In genomic region chr18:73235491-73235890, GRCh38 we compare ENCODE assay signal across 8 cellular contexts.
DNase-seq lines count a peak whose midpoint lies in the region; ATAC-seq and TF ChIP-seq lines count a peak whose summit lies in the region.

No MANE protein-coding gene starts in this region.

- POLR2A ChIA-PET in OCI-LY7 (lab: Charles Lee): no interaction called here

- peak; percentile 62 for DNase-seq in RWPE2 (ENCODE audit: low spot score)
- DNase-seq in osteoblast (ENCODE audit: insufficient read length, low spot score, missing footprints): peak; percentile 48
- DNase-seq in NCI-H1417 treated with DMSO at 0.1 percent for 48 hours (lab: John Stamatoyannopoulos, UW): no peak
- DNase-seq in G401 (ENCODE audit: low spot score): no peak
- no peak for DNase-seq in OCI-LY7 (ENCODE audit: low spot score)
- no peak for DNase-seq in HuH-7.5 (ENCODE audit: low spot score)

- H3K4me1 ChIP-seq in RWPE2 (ENCODE audit: insufficient read depth, poor library complexity, severe bottlenecking): peaks cover 15% of the 10 kb centered on the region
- no peaks in the 10 kb centered on the region for H3K4me1 ChIP-seq in osteoblast (ENCODE audit: insufficient read depth, low read length)
- no peaks in the 10 kb centered on the region for H3K4me1 ChIP-seq in OCI-LY7 (ENCODE audit: insufficient read depth, low read length, poor library complexity, severe bottlenecking)

- H3K9me2 ChIP-seq in OCI-LY7 (ENCODE audit: insufficient read depth, low read length): no peaks in the 10 kb centered on the region

- H2AFZ ChIP-seq in osteoblast (ENCODE audit: low read length) (no peak overlapping the region), OCI-LY7 (ENCODE audit: low read length) (no peak overlapping the region)

- H3K4me3 ChIP-seq in RWPE2 (ENCODE audit: severe bottlenecking): no peak overlapping the region
- no peak overlapping the region for H3K4me3 ChIP-seq in osteoblast (ENCODE audit: insufficient read depth, low read length)
- H3K4me3 ChIP-seq in OCI-LY7 (ENCODE audit: low read depth, low read length, poor library complexity, severe bottlenecking): no peak overlapping the region

- TF ChIP-seq CTCF in RWPE2 (IDR thresholded peaks at IDR 0.05; ENCODE audit: poor library complexity, severe bottlenecking) (no peak), osteoblast (IDR thresholded peaks at IDR 0.05; ENCODE audit: extremely low read depth, low read depth, low read length) (no peak), OCI-LY7 (conservative IDR thresholded peaks at IDR 0.05; ENCODE audit: low read length) (no peak)

- H3K36me3 ChIP-seq in RWPE2 (ENCODE audit: low read depth): no peaks in the 10 kb centered on the region
- H3K36me3 ChIP-seq in osteoblast (ENCODE audit: insufficient read depth, low read length): no peaks in the 10 kb centered on the region
- no peaks in the 10 kb centered on the region for H3K36me3 ChIP-seq in OCI-LY7 (ENCODE audit: insufficient read depth, low read length)

- CTCF ChIA-PET in OCI-LY7 (lab: Charles Lee; ENCODE audit: unreplicated experiment): no interaction called here

- H3K79me2 ChIP-seq in osteoblast (ENCODE audit: insufficient read depth, low read length) (no peaks in the 10 kb centered on the region), OCI-LY7 (ENCODE audit: insufficient read depth, low read depth, low read length) (no peaks in the 10 kb centered on the region)

- H4K20me1 ChIP-seq in osteoblast (ENCODE audit: insufficient read depth, low read length) (no peaks in the 10 kb centered on the region), OCI-LY7 (ENCODE audit: insufficient read depth, low read length) (no peaks in the 10 kb centered on the region)

- in situ Hi-C loops in G401 (cut with HindIII; ENCODE audit: low sequenced_read_pairs): no loop called here

- H3K4me2 ChIP-seq in osteoblast (ENCODE audit: insufficient read depth, low read length) (no peak overlapping the region), OCI-LY7 (ENCODE audit: low read length) (no peak overlapping the region)

- peak; percentile 97 for ATAC-seq in GM18870 (IDR thresholded peaks at IDR 0.05; ENCODE audit: unreplicated experiment)
- peak; percentile 92 for ATAC-seq in HG02798 (IDR thresholded peaks at IDR 0.05; ENCODE audit: poor library complexity, unreplicated experiment)
- peak; percentile 99 for ATAC-seq in RWPE2 (ENCODE audit: low read depth)

- no peaks in the 10 kb centered on the region for H3K9me3 ChIP-seq in RWPE2 (ENCODE audit: severe bottlenecking)
- H3K9me3 ChIP-seq in osteoblast (ENCODE audit: low read depth, low read length): no peaks in the 10 kb centered on the region
- no peaks in the 10 kb centered on the region for H3K9me3 ChIP-seq in OCI-LY7 (ENCODE audit: low read length)

- BruUV-seq in OCI-LY7 (replicated peaks; lab: Mats Ljungman, UMichigan): no TSS peak

- H3K27ac ChIP-seq in RWPE2 (ENCODE audit: poor library complexity, severe bottlenecking) (peak overlapping the region; percentile 80), osteoblast (ENCODE audit: low read depth, low read length) (no peak overlapping the region), OCI-LY7 (ENCODE audit: low read depth, low read length, poor library complexity, severe bottlenecking) (no peak overlapping the region)

- H3K27me3 ChIP-seq in RWPE2 (ENCODE audit: insufficient read depth, poor library complexity, severe bottlenecking): no peaks in the 10 kb centered on the region
- H3K27me3 ChIP-seq in osteoblast (ENCODE audit: insufficient read depth, low read length): no peaks in the 10 kb centered on the region

- intact Hi-C loops in OCI-LY7 (cut with micrococcal nuclease; ENCODE audit: unreplicated experiment): no loop called here

Comparison
In these comparisons a context has a peak if more than half of its experiments do, and no peak if none do; other contexts are left out.
1. DNase-seq: peak in RWPE2 (single experiment) and osteoblast (single experiment); none in NCI-H1417 treated with DMSO at 0.1 percent for 48 hours (single experiment), G401 (single experiment), OCI-LY7 (single experiment) and HuH-7.5 (single experiment).
2. Peak in every context shown above with its lines, with median percentiles within 50 percentile points of each other: ATAC-seq.